1 cellular context compared by ENCODE assay signal in genomic region chrX:10119399-10119990, GRCh38.
TF ChIP-seq lines count a peak whose summit lies in the region.

No MANE protein-coding gene starts in this region.

TF ChIP-seq in A549, 52 proteins besides CTCF, POLR2A, EP300 and RAD21 (continued from another document):
- TF ChIP-seq REST (IDR thresholded peaks at IDR 0.05) (no peak), SREBF2 (IDR thresholded peaks at IDR 0.05) (no peak), JUNB (IDR thresholded peaks at IDR 0.05) (no peak), CEBPB (IDR thresholded peaks at IDR 0.05) (no peak; a peak in 1 of 4 replicates)
TF ChIP-seq in A549: peak in this region for 6.
